In genomic region chr18:51498085-51498855, GRCh38 we compare ENCODE assay signal across 23 cellular contexts.
"Had no signal": no experiment of that assay in that cellular context is flagged by ENCODE, and none has a peak within 500 bp of the region (broad histone marks: within the 10 kb centered on the region; RNA-seq: fewer than 3 reads in every experiment).

No MANE protein-coding gene starts in this region.

- H3K27me3 Mint-ChIP-seq: activated naive CD4-positive, alpha-beta T cell treated with anti-CD3 and anti-CD28 coated beads, Interleukin-2, amount 10 ng/mL, durations not matched to agents 7 days and 5 days had no signal

- H3K27ac Mint-ChIP-seq: activated CD4-positive, alpha-beta memory T cell treated with anti-CD3 and anti-CD28 coated beads, Interleukin-2, amount 10 ng/mL, durations not matched to agents 7 days and 5 days; activated CD4-positive, alpha-beta T cell treated with anti-CD3 and anti-CD28 coated beads for 36 hours; activated naive CD4-positive, alpha-beta T cell treated with anti-CD3 and anti-CD28 coated beads, Interleukin-2, amount 10 ng/mL, durations not matched to agents 7 days and 5 days; activated naive CD8-positive, alpha-beta T cell treated with anti-CD3 and anti-CD28 coated beads for 36 hours; activated T-cell treated with anti-CD3 and anti-CD28 coated beads, Interleukin-2, amount 50 U/mL, for 72 hours; activated T-helper 2 cell treated with anti-CD3 and anti-CD28 coated beads, Interferon-gamma antibody, Interleukin-2, Interleukin-4, amounts not matched to agents 10 μg/mL and 5 μg/mL and 100 μg/mL, durations not matched to agents 14 hours and 24 hours and 36 hours; T-cell had no signal

- H3K4me3 Mint-ChIP-seq: activated CD4-positive, alpha-beta memory T cell treated with anti-CD3 and anti-CD28 coated beads, Interleukin-2, amount 10 ng/mL, durations not matched to agents 7 days and 5 days; activated CD4-positive, alpha-beta T cell treated with anti-CD3 and anti-CD28 coated beads for 36 hours; activated naive CD4-positive, alpha-beta T cell treated with anti-CD3 and anti-CD28 coated beads, Interleukin-2, amount 10 ng/mL, durations not matched to agents 7 days and 5 days; activated naive CD8-positive, alpha-beta T cell treated with anti-CD3 and anti-CD28 coated beads for 36 hours; activated T-cell treated with anti-CD3 and anti-CD28 coated beads, Interleukin-2, amount 50 U/mL, for 72 hours; T-cell had no signal

- H3K36me3 ChIP-seq: brain microvascular endothelial cell, cardiac muscle cell, WERI-Rb-1 had no signal

- DNase-seq: activated CD4-positive, alpha-beta memory T cell treated with anti-CD3 and anti-CD28 coated beads, Interleukin-2, amount 10 ng/mL, durations not matched to agents 7 days and 5 days; activated CD4-positive, alpha-beta T cell treated with anti-CD3 and anti-CD28 coated beads for 36 hours; activated CD4-positive, alpha-beta T cell treated with anti-CD3 and anti-CD28 coated beads, Interleukin-2, amount 50 U/mL, for 1 hour; activated CD8-positive, alpha-beta memory T cell treated with anti-CD3 and anti-CD28 coated beads, Interleukin-2, amount 50 U/mL, for 4 hours; activated gamma-delta T cell treated with Interleukin-2 at 50 U/mL for 16 hours; activated naive CD4-positive, alpha-beta T cell treated with anti-CD3 and anti-CD28 coated beads, Interleukin-2, amount 10 ng/mL, durations not matched to agents 7 days and 5 days; activated naive CD8-positive, alpha-beta T cell treated with anti-CD3 and anti-CD28 coated beads for 36 hours; activated T-cell treated with anti-CD3 and anti-CD28 coated beads, Interleukin-2, amount 50 U/mL, for 72 hours; brain microvascular endothelial cell; cerebellar nuclear complex; Karpas-422; MM.1S; NCI-H1105; NCI-H1436 treated with DMSO at 0.1 percent for 48 hours; NCI-H187; NCI-H510A; NCI-H526 treated with DMSO at 0.1 percent for 48 hours; PC-3; T-cell; WERI-Rb-1 had no signal

- ATAC-seq: activated CD4-positive, alpha-beta T cell treated with anti-CD3 and anti-CD28 coated beads for 36 hours; activated T-cell treated with anti-CD3 and anti-CD28 coated beads, Interleukin-2, amount 50 U/mL, for 72 hours; PC-3; T-cell had no signal

- H3K4me1 Mint-ChIP-seq: activated CD4-positive, alpha-beta memory T cell treated with anti-CD3 and anti-CD28 coated beads, Interleukin-2, amount 10 ng/mL, durations not matched to agents 7 days and 5 days; activated CD4-positive, alpha-beta T cell treated with anti-CD3 and anti-CD28 coated beads for 36 hours; activated naive CD4-positive, alpha-beta T cell treated with anti-CD3 and anti-CD28 coated beads, Interleukin-2, amount 10 ng/mL, durations not matched to agents 7 days and 5 days; activated naive CD8-positive, alpha-beta T cell treated with anti-CD3 and anti-CD28 coated beads for 36 hours; T-cell had no signal

- H3K27ac ChIP-seq: brain microvascular endothelial cell, cardiac muscle cell, SK-N-MC, WERI-Rb-1 had no signal

- H3K4me3 ChIP-seq: cardiac muscle cell, SK-N-MC had no signal

- H3K27me3 ChIP-seq: brain microvascular endothelial cell, cardiac muscle cell had no signal

- H3K36me3 Mint-ChIP-seq: activated naive CD4-positive, alpha-beta T cell treated with anti-CD3 and anti-CD28 coated beads, Interleukin-2, amount 10 ng/mL, durations not matched to agents 7 days and 5 days; activated naive CD8-positive, alpha-beta T cell treated with anti-CD3 and anti-CD28 coated beads for 36 hours; T-cell had no signal

- H3K9me3 Mint-ChIP-seq: activated CD4-positive, alpha-beta memory T cell treated with anti-CD3 and anti-CD28 coated beads, Interleukin-2, amount 10 ng/mL, durations not matched to agents 7 days and 5 days; activated naive CD4-positive, alpha-beta T cell treated with anti-CD3 and anti-CD28 coated beads, Interleukin-2, amount 10 ng/mL, durations not matched to agents 7 days and 5 days; activated naive CD8-positive, alpha-beta T cell treated with anti-CD3 and anti-CD28 coated beads for 36 hours; activated T-cell treated with anti-CD3 and anti-CD28 coated beads, Interleukin-2, amount 50 U/mL, for 72 hours; activated T-helper 2 cell treated with anti-CD3 and anti-CD28 coated beads, Interferon-gamma antibody, Interleukin-2, Interleukin-4, amounts not matched to agents 10 μg/mL and 5 μg/mL and 100 μg/mL, durations not matched to agents 14 hours and 24 hours and 36 hours; T-cell had no signal
